ENCODE assay signal across 7 cellular contexts in the genomic region with DNA sequence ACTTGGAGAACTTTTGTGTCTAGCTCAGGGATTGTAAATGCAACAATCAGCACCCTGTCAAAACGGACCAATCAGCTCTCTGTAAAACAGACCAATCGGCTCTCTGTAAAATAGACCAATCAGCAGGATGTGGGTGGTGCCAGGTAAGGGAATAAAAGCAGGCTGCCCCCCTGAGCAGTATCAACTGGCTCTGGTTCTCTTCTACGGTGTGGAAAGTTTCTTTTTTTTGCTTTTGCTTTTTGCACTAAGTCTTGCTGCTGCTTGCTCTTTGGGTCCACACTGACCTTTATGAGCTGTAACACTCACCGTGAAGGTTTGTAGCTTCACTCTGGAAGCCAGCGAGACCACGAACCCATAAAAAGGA. TPM values are rescaled to one million over a fixed set of nuclear protein-coding genes. Genes with fewer than 3 reads are reported as not detected.
A peak's percentile ranks its signal among the peaks of the same experiment; 100 is the strongest.
DNase-seq lines count a peak whose midpoint lies in the region; TF ChIP-seq lines count a peak whose summit lies in the region.
"Not testable (repeated sequence)": the region's sequence is repeated elsewhere in the genome, so short reads cannot be mapped to it uniquely, and the experiment has no call there.

No MANE protein-coding gene starts in this region.

- not testable (repeated sequence) for H3K36me3 ChIP-seq in neuronal stem cell (replicated peaks in 1 of 2; ENCODE audit: control insufficient read depth in 2 of 2, insufficient read depth in 2 of 2, low read length in 2 of 2); subcutaneous abdominal adipose tissue (ENCODE audit: control insufficient read depth in 5 of 5, insufficient read depth in 5 of 5, low read length in 5 of 5)

- H2BK5ac ChIP-seq in neuronal stem cell (ENCODE audit: low read length) = not testable (repeated sequence)

- H2BK15ac ChIP-seq in neuronal stem cell (ENCODE audit: low read length) = not testable (repeated sequence)

- H3K4me1 Mint-ChIP-seq in activated naive CD8-positive, alpha-beta T cell treated with anti-CD3 and anti-CD28 coated beads for 36 hours = not testable (repeated sequence)
- peaks cover 68% of the 10 kb centered on the region for H3K4me1 Mint-ChIP-seq in dendritic cell treated with granulocyte-macrophage colony-stimulating factor and Interleukin-4, amounts not matched to agents 40 ng/mL and 50 ng/mL, for 4 days (ENCODE audit: low read depth)

- H2AFZ ChIP-seq in neuronal stem cell (ENCODE audit: low read length) = peak overlapping the region; percentile 56

- intact Hi-C loops in dendritic cell treated with granulocyte-macrophage colony-stimulating factor and Interleukin-4, amounts not matched to agents 40 ng/mL and 50 ng/mL, for 4 days (cut with micrococcal nuclease) = loop anchor here (1.0 kb wide), 1 partner anchor 12 kb away; no protein-coding TSS in a partner anchor

- peak overlapping the region; percentile 10 for H3K27ac Mint-ChIP-seq in activated naive CD8-positive, alpha-beta T cell treated with anti-CD3 and anti-CD28 coated beads for 36 hours
- peak overlapping the region; percentile 90 for H3K27ac Mint-ChIP-seq in dendritic cell treated with granulocyte-macrophage colony-stimulating factor and Interleukin-4, amounts not matched to agents 40 ng/mL and 50 ng/mL, for 4 days

- H3K14ac ChIP-seq in neuronal stem cell (ENCODE audit: low read length) = not testable (repeated sequence)

- peak; percentile 47 for TF ChIP-seq POLR2A in NB4 (IDR thresholded peaks at IDR 0.05; ENCODE audit: extremely low read depth, insufficient read length)

- H3K27me3 Mint-ChIP-seq in activated naive CD8-positive, alpha-beta T cell treated with anti-CD3 and anti-CD28 coated beads for 36 hours; dendritic cell treated with granulocyte-macrophage colony-stimulating factor and Interleukin-4, amounts not matched to agents 40 ng/mL and 50 ng/mL, for 4 days: not testable (repeated sequence)

- not testable (repeated sequence) for H3K4me1 ChIP-seq in neuronal stem cell (ENCODE audit: control insufficient read depth in 2 of 2, insufficient read depth in 1 of 2, low read depth in 1 of 2, low read length in 2 of 2)
- H3K4me1 ChIP-seq in subcutaneous abdominal adipose tissue (ENCODE audit: control insufficient read depth in 5 of 5, insufficient read depth in 5 of 5, low read length in 5 of 5) = peaks cover 0 to 19% (median 0%) of the 10 kb centered on the region in 5 donors

- not testable (repeated sequence) for H3K9ac ChIP-seq in neuronal stem cell (ENCODE audit: low read depth, low read length, poor library complexity); subcutaneous abdominal adipose tissue (ENCODE audit: low read length in 5 of 5)

- DNase-seq in CD1c-positive myeloid dendritic cell (ENCODE audit: extremely low spot score) = peak; percentile 38
- DNase-seq in NB4 (ENCODE audit: low read depth) = peak; percentile 59
- not testable (repeated sequence) for DNase-seq in activated naive CD8-positive, alpha-beta T cell treated with anti-CD3 and anti-CD28 coated beads for 36 hours; neuronal stem cell (ENCODE audit: low spot score)
- peak; percentile 46 for DNase-seq in medulla oblongata (ENCODE audit: extremely low spot score)

- not testable (repeated sequence) for TF ChIP-seq CTCF in NB4 (IDR thresholded peaks at IDR 0.05; ENCODE audit: low read depth, low read length)

- H3K79me1 ChIP-seq in neuronal stem cell (ENCODE audit: low read depth, low read length) = not testable (repeated sequence)

- not testable (repeated sequence) for H4K8ac ChIP-seq in neuronal stem cell (ENCODE audit: low read depth, low read length)

- not testable (repeated sequence) for H3K4me3 Mint-ChIP-seq in activated naive CD8-positive, alpha-beta T cell treated with anti-CD3 and anti-CD28 coated beads for 36 hours
- H3K4me3 Mint-ChIP-seq in dendritic cell treated with granulocyte-macrophage colony-stimulating factor and Interleukin-4, amounts not matched to agents 40 ng/mL and 50 ng/mL, for 4 days = peak overlapping the region; percentile 71

- not testable (repeated sequence) for H2AK5ac ChIP-seq in neuronal stem cell (ENCODE audit: low read depth, low read length)

- not testable (repeated sequence) for H2BK12ac ChIP-seq in neuronal stem cell (ENCODE audit: low read length)

- not testable (repeated sequence) for H3K4me3 ChIP-seq in NB4 (ENCODE audit: low read depth, low read length); neuronal stem cell (ENCODE audit: low read length in 2 of 2); subcutaneous abdominal adipose tissue (ENCODE audit: low read depth in 1 of 5, low read length in 5 of 5)

- not testable (repeated sequence) for H3K9me3 ChIP-seq in neuronal stem cell (replicated peaks in 1 of 2; ENCODE audit: control insufficient read depth in 2 of 2, insufficient read depth in 1 of 2, low read depth in 1 of 2, low read length in 2 of 2); subcutaneous abdominal adipose tissue (ENCODE audit: control insufficient read depth in 5 of 5, low read length in 5 of 5)

- H3K36me3 Mint-ChIP-seq in activated naive CD8-positive, alpha-beta T cell treated with anti-CD3 and anti-CD28 coated beads for 36 hours = not testable (repeated sequence)
- peaks cover 64% of the 10 kb centered on the region for H3K36me3 Mint-ChIP-seq in dendritic cell treated with granulocyte-macrophage colony-stimulating factor and Interleukin-4, amounts not matched to agents 40 ng/mL and 50 ng/mL, for 4 days (ENCODE audit: low read depth)

- not testable (repeated sequence) for H3K4me2 ChIP-seq in neuronal stem cell (ENCODE audit: insufficient read depth, low read length, poor library complexity, severe bottlenecking)

- H3K4ac ChIP-seq in neuronal stem cell (ENCODE audit: low read length) = not testable (repeated sequence)

- not testable (repeated sequence) for H3K9me3 Mint-ChIP-seq in activated naive CD8-positive, alpha-beta T cell treated with anti-CD3 and anti-CD28 coated beads for 36 hours; dendritic cell treated with granulocyte-macrophage colony-stimulating factor and Interleukin-4, amounts not matched to agents 40 ng/mL and 50 ng/mL, for 4 days

- not testable (repeated sequence) for H3K27me3 ChIP-seq in neuronal stem cell (ENCODE audit: control insufficient read depth in 3 of 3, insufficient read depth in 3 of 3, low read depth in 1 of 3, low read length in 3 of 3); subcutaneous abdominal adipose tissue (ENCODE audit: control insufficient read depth in 5 of 5, insufficient read depth in 4 of 5, low read length in 5 of 5)

- H2BK120ac ChIP-seq in neuronal stem cell (ENCODE audit: low read depth, low read length) = not testable (repeated sequence)

- H3K23ac ChIP-seq in neuronal stem cell (ENCODE audit: low read depth, low read length, poor library complexity) = not testable (repeated sequence)

- WGBS in neuronal stem cell (ENCODE audit: extremely low coverage in 2 of 2, insufficient read length in 2 of 2, insufficient replicate concordance in 1 of 2), 2 donors = no CpG with 5 or more reads among the region's 6 CpGs

- H4K91ac ChIP-seq in neuronal stem cell (ENCODE audit: low read depth, low read length, poor library complexity) = not testable (repeated sequence)

- H3K27ac ChIP-seq in neuronal stem cell (replicated peaks; ENCODE audit: low read length) = not testable (repeated sequence)
- H3K27ac ChIP-seq in subcutaneous abdominal adipose tissue (ENCODE audit: low read depth, low read length) = peak overlapping the region; percentile 9

- not testable (repeated sequence) for H3K18ac ChIP-seq in neuronal stem cell (ENCODE audit: low read length)

RNA-seq across cellular contexts. Expression of gene PILRA, which starts 9.2 kb away (rescaled TPM):
- under 1 TPM; 0.68 TPM for total RNA-seq in activated naive CD8-positive, alpha-beta T cell treated with anti-CD3 and anti-CD28 coated beads for 36 hours
- 4.9 TPM for polyA plus RNA-seq in neuronal stem cell (2013, experiment 1 of 2)
- polyA plus RNA-seq in neuronal stem cell (2013, experiment 2 of 2) = 5.1 TPM

RNA-seq across cellular contexts. Expression of gene PILRB, which starts 24.6 kb away (rescaled TPM):
- total RNA-seq in activated naive CD8-positive, alpha-beta T cell treated with anti-CD3 and anti-CD28 coated beads for 36 hours = 10 to 100 TPM; 24.5 to 28.3 TPM
- 19.3 TPM for polyA plus RNA-seq in neuronal stem cell (2013, experiment 1 of 2)
- 18.7 TPM for polyA plus RNA-seq in neuronal stem cell (2013, experiment 2 of 2)

RNA-seq across cellular contexts. Expression of gene ZCWPW1, which starts 46.0 kb away (rescaled TPM):
- 1 to 10 TPM; 2.9 to 3.0 TPM for total RNA-seq in activated naive CD8-positive, alpha-beta T cell treated with anti-CD3 and anti-CD28 coated beads for 36 hours
- 2.3 TPM for polyA plus RNA-seq in neuronal stem cell (2013, experiment 1 of 2)
- polyA plus RNA-seq in neuronal stem cell (2013, experiment 2 of 2) = 2.5 TPM

RNA-seq across cellular contexts. Expression of gene MEPCE, which starts 47.2 kb away (rescaled TPM):
- 10 to 100 TPM; 60.1 to 65.4 TPM for total RNA-seq in activated naive CD8-positive, alpha-beta T cell treated with anti-CD3 and anti-CD28 coated beads for 36 hours
- 17.9 TPM for polyA plus RNA-seq in neuronal stem cell (2013, experiment 1 of 2)
- 17.2 TPM for polyA plus RNA-seq in neuronal stem cell (2013, experiment 2 of 2)

RNA-seq across cellular contexts. Expression of gene PPP1R35, which starts 53.8 kb away (rescaled TPM):
- total RNA-seq in activated naive CD8-positive, alpha-beta T cell treated with anti-CD3 and anti-CD28 coated beads for 36 hours = 10 to 100 TPM; 45.7 to 46.4 TPM
- 72.3 TPM for polyA plus RNA-seq in neuronal stem cell (2013, experiment 1 of 2)
- polyA plus RNA-seq in neuronal stem cell (2013, experiment 2 of 2) = 69.0 TPM
